1 cellular context compared by ENCODE assay signal in the genomic region with DNA sequence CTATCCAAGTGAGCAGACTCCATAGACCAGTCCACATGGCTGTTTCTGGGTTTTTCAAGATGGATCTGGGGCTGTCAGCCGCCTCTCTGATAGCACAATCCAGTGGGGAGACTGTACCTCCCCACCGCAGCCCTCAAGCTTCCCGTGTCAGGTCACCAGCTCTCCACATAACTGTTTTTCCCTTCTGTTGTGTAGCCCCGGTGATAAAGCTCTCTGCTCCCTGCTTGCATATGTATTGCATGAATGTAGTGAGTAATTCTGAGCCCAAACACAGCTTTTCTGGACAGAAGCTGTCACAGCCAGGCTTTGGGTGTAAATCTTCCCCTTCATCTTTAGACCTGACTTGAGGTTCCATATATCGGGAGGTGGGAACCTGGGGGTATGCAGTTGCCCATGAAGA.
TF ChIP-seq lines count a peak whose summit lies in the region.

No MANE protein-coding gene starts in this region.

TF ChIP-seq in H1, 55 proteins besides CTCF, POLR2A, EP300 and RAD21:
- no peak for TF ChIP-seq EZH2 (IDR thresholded peaks at IDR 0.05; ENCODE audit: low read depth, low read length, severe bottlenecking)
